36 cellular contexts compared by ENCODE assay signal in the genomic region with DNA sequence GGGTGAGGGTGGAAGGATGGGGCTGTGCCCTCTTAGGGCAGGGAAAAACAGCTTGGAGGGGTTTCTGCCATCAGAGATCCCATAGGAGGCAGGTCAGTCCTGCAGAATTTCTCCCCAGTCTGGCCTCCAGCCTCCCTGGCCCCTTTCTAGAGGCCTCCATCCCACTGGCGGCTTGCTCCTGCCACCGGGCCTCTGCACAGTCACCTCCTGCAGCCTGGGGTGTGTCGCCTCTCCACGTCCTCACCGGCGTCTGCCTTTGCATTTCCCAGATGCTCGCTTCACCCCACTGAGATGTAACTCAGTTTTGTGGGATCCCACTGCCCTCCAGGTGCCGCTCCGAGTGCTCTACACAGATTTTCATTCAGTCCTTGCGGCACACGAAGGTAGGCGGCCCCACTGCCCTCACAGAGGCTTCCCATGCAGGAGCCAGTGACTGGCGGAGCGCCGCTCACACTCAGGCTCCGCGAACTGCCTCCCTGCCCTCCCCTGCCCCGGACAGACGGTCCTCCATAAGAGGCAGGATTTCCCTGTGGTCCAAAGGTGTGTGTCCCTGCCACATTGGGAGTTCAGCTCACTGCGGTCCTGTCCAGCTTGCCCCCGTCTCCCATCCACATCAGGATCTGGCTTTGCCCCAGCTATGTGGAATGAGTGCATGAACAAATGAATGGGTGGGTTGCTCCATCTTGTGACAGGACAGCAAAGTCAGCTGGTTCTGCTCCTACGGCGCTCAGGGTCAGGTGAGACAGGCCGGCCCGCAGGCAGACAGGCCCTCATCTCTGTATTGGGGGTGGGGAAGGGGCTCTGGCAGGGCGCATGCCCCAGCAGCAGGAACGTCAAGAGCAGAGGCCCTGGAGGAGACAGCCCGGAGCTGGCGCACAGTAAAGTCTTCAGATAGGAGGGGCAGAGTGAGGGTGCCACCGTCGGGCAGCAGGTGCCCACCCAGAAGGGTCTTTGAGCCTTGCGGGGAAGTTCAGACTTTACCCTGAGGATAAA. TPM values are rescaled to one million over a fixed set of nuclear protein-coding genes. Genes with fewer than 3 reads are reported as not detected.
DNase-seq lines count a peak whose midpoint lies in the region; TF ChIP-seq lines count a peak whose summit lies in the region.
"Had no signal": no experiment of that assay in that cellular context is flagged by ENCODE, and none has a peak within 500 bp of the region (broad histone marks: within the 10 kb centered on the region; RNA-seq: fewer than 3 reads in every experiment).

No MANE protein-coding gene starts in this region.

- H3K4me3 Mint-ChIP-seq in neural crest cell, result peak overlapping the region; percentile 67
- H3K4me3 Mint-ChIP-seq: activated CD4-positive, alpha-beta memory T cell treated with anti-CD3 and anti-CD28 coated beads for 36 hours; activated naive CD8-positive, alpha-beta T cell treated with anti-CD3 and anti-CD28 coated beads, Interleukin-2, amount 10 ng/mL, durations not matched to agents 7 days and 5 days had no signal

- intact Hi-C loops in dorsolateral prefrontal cortex (cut with DNase I), result no loop called here

- TF ChIP-seq CTCF in GM13976 (IDR thresholded peaks at IDR 0.05; ENCODE audit: borderline replicate concordance, control extremely low read depth, extremely low read depth, insufficient read depth, missing control alignments) (no peak), dorsolateral prefrontal cortex (IDR thresholded peaks at IDR 0.05 in 54 of 56, conservative IDR thresholded peaks at IDR 0.05 in 2 of 56; ENCODE audit: low read depth in 1 of 56, partially characterized antibody in 56 of 56) (no peak), neural crest cell (conservative IDR thresholded peaks at IDR 0.05) (no peak), brain microvascular endothelial cell (IDR thresholded peaks at IDR 0.05; ENCODE audit: low read depth, low read length, missing control alignments) (no peak)

- peaks cover 2% of the 10 kb centered on the region for H3K36me3 Mint-ChIP-seq in neural crest cell (ENCODE audit: low read depth)
- H3K36me3 Mint-ChIP-seq: activated CD4-positive, alpha-beta memory T cell treated with anti-CD3 and anti-CD28 coated beads for 36 hours; CD8-positive, alpha-beta memory T cell had no signal

- no peaks in the 10 kb centered on the region for H3K9me3 Mint-ChIP-seq in neural crest cell

- no peak overlapping the region for H3K27ac Mint-ChIP-seq in neural crest cell (ENCODE audit: unreplicated experiment)
- H3K27ac Mint-ChIP-seq: activated CD4-positive, alpha-beta memory T cell treated with anti-CD3 and anti-CD28 coated beads for 36 hours; activated T-helper 2 cell treated with anti-CD3 and anti-CD28 coated beads, Interferon-gamma antibody, Interleukin-2, Interleukin-4, amounts not matched to agents 10 μg/mL and 5 μg/mL and 100 μg/mL, durations not matched to agents 14 hours and 24 hours and 36 hours; T-helper 17 cell had no signal

- H3K27ac ChIP-seq in dorsolateral prefrontal cortex, result peak overlapping the region in 57 of 59 donors; percentile 2 to 88 (median 77)
- no peak overlapping the region for H3K27ac ChIP-seq in brain microvascular endothelial cell
- H3K27ac ChIP-seq: GM23248, heart left ventricle, RWPE1, skin epidermis, transverse colon had no signal

- in situ Hi-C loops in GM13976 (cut with MboI; ENCODE audit: low sequenced_read_pairs, unreplicated experiment) (no loop called here), brain microvascular endothelial cell (cut with HindIII; ENCODE audit: low pct_ligation_motif_present, low sequenced_read_pairs) (no loop called here)

- no peaks in the 10 kb centered on the region for H3K36me3 ChIP-seq in brain microvascular endothelial cell (replicated peaks)
- H3K36me3 ChIP-seq: BE2C, heart left ventricle, MG63, transverse colon had no signal

- H3K4me1 Mint-ChIP-seq in neural crest cell, result peaks cover 27% of the 10 kb centered on the region

- H3K27me3 ChIP-seq in dorsolateral prefrontal cortex (peaks cover 0 to 43% (median 10%) of the 10 kb centered on the region in 45 donors), brain microvascular endothelial cell (replicated peaks) (peaks cover 51% of the 10 kb centered on the region)

- DNase-seq in GM13976 (ENCODE audit: low spot score) (peak; percentile 28), dorsolateral prefrontal cortex (no peak), neural crest cell (ENCODE audit: low read depth, low spot score) (no peak), superior temporal gyrus (ENCODE audit: extremely low spot score) (no peak), Ammon's horn (ENCODE audit: low spot score) (no peak), NCI-H2029 (lab: John Stamatoyannopoulos, UW) (no peak), brain microvascular endothelial cell (no peak)
- no peak for DNase-seq in Jurkat, Clone E6-1 (ENCODE audit: low read depth, low spot score)
- DNase-seq: activated CD4-positive, alpha-beta memory T cell treated with anti-CD3 and anti-CD28 coated beads for 36 hours; activated CD4-positive, CD25-positive, alpha-beta regulatory T cell treated with anti-CD3 and anti-CD28 coated beads, Interleukin-2, amount 50 U/mL, for 72 hours; BE2C; CD8-positive, alpha-beta memory T cell; DMS 273 treated with DMSO at 0.1 percent for 48 hours; effector CD8-positive, alpha-beta T cell; EL; GM23248; heart left ventricle; left colon; MG63; NCI-H1105 treated with DMSO at 0.1 percent for 48 hours; NCI-H2081; NCI-H345; NCI-H748 treated with DMSO at 0.1 percent for 48 hours; stimulated activated CD4-positive, alpha-beta T cell treated with anti-CD3 and anti-CD28 coated beads, Interleukin-1b, Interleukin-23, amount 100 ng/mL, for 48 hours; stimulated activated CD8-positive, alpha-beta memory T cell treated with anti-CD3 and anti-CD28 coated beads, Interleukin-4, amount 100 ng/mL, for 48 hours; T-helper 17 cell; transverse colon had no signal

- H3K27me3 Mint-ChIP-seq in neural crest cell (ENCODE audit: low read depth), result peaks cover 66% of the 10 kb centered on the region

- H3K4me3 ChIP-seq in Jurkat, Clone E6-1 (ENCODE audit: low read length), result 0 out of 2 replicates have a peak overlapping the region, but pooled peaks have one; percentile 2
- H3K4me3 ChIP-seq in dorsolateral prefrontal cortex (peak overlapping the region in 51 of 59 donors; percentile 3 to 64 (median 45)), brain microvascular endothelial cell (ENCODE audit: low read depth, low read length) (no peak overlapping the region)
- H3K4me3 ChIP-seq: GM23248, heart left ventricle, K562, MG63, transverse colon had no signal

RNA-seq across cellular contexts. Expression of gene TMEM271, which starts 2.7 kb away (rescaled TPM):
- polyA plus RNA-seq in Jurkat, Clone E6-1 (2012; ENCODE audit: insufficient read depth, insufficient read length), result 4.4 TPM
- total RNA-seq in dorsolateral prefrontal cortex (10 to 100 TPM in 119 of 120 experiments, 1 to 10 TPM in 1; 8.4 to 36.5 (median 24.2) TPM), neural crest cell (0.26 and 0.32 TPM in 2 replicates)
- total RNA-seq: activated CD4-positive, alpha-beta memory T cell treated with anti-CD3 and anti-CD28 coated beads for 36 hours; activated naive CD8-positive, alpha-beta T cell treated with anti-CD3 and anti-CD28 coated beads, Interleukin-2, amount 10 ng/mL, durations not matched to agents 7 days and 5 days; activated T-helper 2 cell treated with anti-CD3 and anti-CD28 coated beads, Interferon-gamma antibody, Interleukin-2, Interleukin-4, amounts not matched to agents 10 μg/mL and 5 μg/mL and 100 μg/mL, durations not matched to agents 14 hours and 24 hours and 36 hours; CD8-positive, alpha-beta memory T cell; fibroblast of villous mesenchyme; GM23248; heart left ventricle; K562; left colon; myocyte; omental fat pad; renal cortical epithelial cell; T-helper 17 cell; transverse colon had no signal
- polyA plus RNA-seq: CD8-positive, alpha-beta memory T cell; GM23248; heart left ventricle; K562 had no signal

RNA-seq across cellular contexts. Expression of gene PDE6B, which starts 46.6 kb away (rescaled TPM):
- 32.0 TPM for polyA plus RNA-seq in Jurkat, Clone E6-1 (2012; ENCODE audit: insufficient read depth, insufficient read length)
- total RNA-seq in dorsolateral prefrontal cortex (10 to 100 TPM in 116 of 120 experiments, 1 to 10 TPM in 4; 6.4 to 96.3 (median 26.0) TPM), neural crest cell (3.4 and 4.1 TPM in 2 replicates)
- total RNA-seq: K562 had no signal
- polyA plus RNA-seq: GM23248 had no signal
